ENCODE assay signal across 24 cellular contexts in the genomic region with DNA sequence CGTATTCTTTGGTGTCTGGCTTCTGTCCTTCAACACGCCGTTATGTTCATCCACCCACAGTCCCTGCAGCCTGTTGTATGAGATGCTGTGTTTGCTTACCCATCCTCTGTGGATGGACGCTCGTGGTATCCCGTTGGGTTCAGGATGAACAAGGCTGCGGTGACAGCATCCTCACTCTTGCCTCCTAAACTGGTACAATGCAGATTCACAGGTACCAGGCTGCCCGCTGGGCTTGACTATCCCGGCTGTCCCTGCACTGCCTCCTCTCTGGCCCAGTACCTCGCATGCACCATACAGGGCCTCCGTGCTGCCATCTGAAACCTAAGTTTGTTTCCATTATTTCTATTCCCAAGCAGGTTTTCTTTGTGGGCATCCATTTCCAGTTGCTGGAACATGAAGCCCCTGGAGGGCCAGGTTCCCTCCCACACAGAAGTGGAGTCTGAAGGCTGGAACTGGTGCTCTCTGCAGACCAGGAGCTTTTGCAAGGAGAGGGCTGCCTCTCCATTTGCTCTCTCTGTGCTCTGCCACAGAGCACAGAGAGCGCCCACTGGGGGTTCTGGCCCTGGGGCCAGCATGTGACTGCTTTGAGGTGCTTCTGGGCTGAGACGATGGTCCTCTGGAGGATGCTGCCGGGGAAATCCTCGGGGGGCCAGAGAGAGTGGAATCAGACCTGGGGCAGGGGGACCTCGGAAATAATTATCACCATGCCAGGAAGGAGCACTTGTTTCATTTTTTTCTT.
DNase-seq lines count a peak whose midpoint lies in the region; ATAC-seq and TF ChIP-seq lines count a peak whose summit lies in the region.
"Had no signal": no experiment of that assay in that cellular context is flagged by ENCODE, and none has a peak within 500 bp of the region (broad histone marks: within the 10 kb centered on the region; RNA-seq: fewer than 3 reads in every experiment).

No MANE protein-coding gene starts in this region.

- ATAC-seq in GM23338, result peak; percentile 14; the same call in 2 of the 3 replicates
- ATAC-seq: heart left ventricle, sciatic nerve had no signal

- H3K27ac ChIP-seq in GM23338 (ENCODE audit: low read depth) (no peak overlapping the region), Peyer's patch (no peak overlapping the region), spleen (no peak overlapping the region), WERI-Rb-1 (no peak overlapping the region)
- H3K27ac ChIP-seq: BLaER1 treated with 17β-estradiol and CSF1 and Interleukin-3, amounts not matched to agents 10 nM and 100 nM; heart left ventricle; tibial nerve had no signal

- H3K4me1 Mint-ChIP-seq in GM23338 (peaks cover 15% of the 10 kb centered on the region), glutamatergic neuron (ENCODE audit: low read depth, unreplicated experiment) (peaks cover 71% of the 10 kb centered on the region)
- H3K4me1 Mint-ChIP-seq: activated CD4-positive, alpha-beta memory T cell treated with anti-CD3 and anti-CD28 coated beads, Interleukin-2, amount 10 ng/mL, durations not matched to agents 7 days and 5 days had no signal

- H3K9me2 ChIP-seq in GM23338 (ENCODE audit: insufficient read depth), result no peaks in the 10 kb centered on the region

- no peaks in the 10 kb centered on the region for H3K9me3 Mint-ChIP-seq in GM23338
- peaks cover 12% of the 10 kb centered on the region for H3K9me3 Mint-ChIP-seq in glutamatergic neuron (ENCODE audit: unreplicated experiment)
- H3K9me3 Mint-ChIP-seq: activated CD4-positive, alpha-beta memory T cell treated with anti-CD3 and anti-CD28 coated beads, Interleukin-2, amount 10 ng/mL, durations not matched to agents 7 days and 5 days; activated T-cell treated with anti-CD3 and anti-CD28 coated beads, Interleukin-2, amount 50 U/mL, for 24 hours; stimulated activated naive CD8-positive, alpha-beta T cell treated with anti-CD3 and anti-CD28 coated beads, Interleukin-15, Interleukin-2, amounts not matched to agents 100 ng/mL and 50 ng/mL, for 24 hours had no signal

- H3K9me3 ChIP-seq in Peyer's patch, result no peaks in the 10 kb centered on the region
- H3K9me3 ChIP-seq in spleen, result no peaks in the 10 kb centered on the region
- H3K9me3 ChIP-seq in WERI-Rb-1 (ENCODE audit: severe bottlenecking), result no peaks in the 10 kb centered on the region
- H3K9me3 ChIP-seq: BLaER1 treated with 17β-estradiol and CSF1 and Interleukin-3, amounts not matched to agents 10 nM and 100 nM; heart left ventricle; tibial nerve had no signal

- no peak overlapping the region for H2AFZ ChIP-seq in GM23338

- TF ChIP-seq CTCF in GM23338 (conservative IDR thresholded peaks at IDR 0.05; ENCODE audit: low read depth in 2 of 2), result 0 out of 4 replicates have a peak, but pooled peaks of 1 of the 2 experiments have one; percentile 5
- no peak for TF ChIP-seq CTCF in Peyer's patch (IDR thresholded peaks at IDR 0.05)
- TF ChIP-seq CTCF in glutamatergic neuron (IDR thresholded peaks at IDR 0.05; ENCODE audit: partially characterized antibody, unreplicated experiment), result no peak
- no peak for TF ChIP-seq CTCF in spleen (IDR thresholded peaks at IDR 0.05 in 8 of 11, conservative IDR thresholded peaks at IDR 0.05 in 3 of 11)
- no peak for TF ChIP-seq CTCF in WERI-Rb-1 (IDR thresholded peaks at IDR 0.05; ENCODE audit: low read depth, low read length)

- no peak overlapping the region for H3K4me2 ChIP-seq in GM23338
- H3K4me2 ChIP-seq: BLaER1 treated with 17β-estradiol and CSF1 and Interleukin-3, amounts not matched to agents 10 nM and 100 nM had no signal

- H4K20me1 ChIP-seq in GM23338 (replicated peaks; ENCODE audit: insufficient read depth), result no peaks in the 10 kb centered on the region

- no peaks in the 10 kb centered on the region for H3F3A ChIP-seq in GM23338 (replicated peaks; ENCODE audit: low read depth)

- TF ChIP-seq POLR2A in Peyer's patch (IDR thresholded peaks at IDR 0.05) (no peak), spleen (IDR thresholded peaks at IDR 0.05) (no peak)

- peaks cover 13% of the 10 kb centered on the region for H3K27me3 Mint-ChIP-seq in GM23338 (ENCODE audit: insufficient read depth, low read depth, poor library complexity)
- peaks cover 14% of the 10 kb centered on the region for H3K27me3 Mint-ChIP-seq in glutamatergic neuron (ENCODE audit: unreplicated experiment)
- H3K27me3 Mint-ChIP-seq: activated CD4-positive, alpha-beta memory T cell treated with anti-CD3 and anti-CD28 coated beads, Interleukin-2, amount 10 ng/mL, durations not matched to agents 7 days and 5 days; activated T-cell treated with anti-CD3 and anti-CD28 coated beads, Interleukin-2, amount 50 U/mL, for 24 hours; stimulated activated naive CD8-positive, alpha-beta T cell treated with anti-CD3 and anti-CD28 coated beads, Interleukin-15, Interleukin-2, amounts not matched to agents 100 ng/mL and 50 ng/mL, for 24 hours had no signal

- DNase-seq in GM23338 (ENCODE audit: low spot score) (no peak), Peyer's patch (peak in 2 of 3 donors; percentile 1 to 25), glutamatergic neuron (no peak), spleen (peak; percentile 47), WERI-Rb-1 (no peak), Ammon's horn (ENCODE audit: low spot score) (no peak)
- DNase-seq in activated T-cell treated with anti-CD3 and anti-CD28 coated beads, Interleukin-2, amount 50 U/mL, for 1 hour, result no peak
- DNase-seq: activated CD4-positive, alpha-beta memory T cell treated with anti-CD3 and anti-CD28 coated beads, Interleukin-2, amount 10 ng/mL, durations not matched to agents 7 days and 5 days; activated CD4-positive, CD25-positive, alpha-beta regulatory T cell treated with anti-CD3 and anti-CD28 coated beads, Interleukin-2, amount 50 U/mL, for 72 hours; activated T-cell treated with anti-CD3 and anti-CD28 coated beads, Interleukin-2, amount 50 U/mL, for 24 hours; DMS53; effector CD8-positive, alpha-beta T cell; erythroblast; GDM1; NCI-H2227 treated with DMSO at 0.1 percent for 48 hours; NCI-H69; stimulated activated CD4-positive, alpha-beta T cell treated with anti-CD3 and anti-CD28 coated beads, Interleukin-15, amount 100 ng/mL, for 24 hours; T-helper 1 cell had no signal

- 87 to 93% (median 91%) methylated on average over 16 of the region's 16 CpGs for WGBS in spleen, 5 donors

- H3K79me2 ChIP-seq in GM23338 (replicated peaks; ENCODE audit: insufficient read depth), result no peaks in the 10 kb centered on the region

- peaks cover 11% of the 10 kb centered on the region for H3K4me1 ChIP-seq in GM23338 (ENCODE audit: insufficient read depth)
- no peaks in the 10 kb centered on the region for H3K4me1 ChIP-seq in Peyer's patch
- no peaks in the 10 kb centered on the region for H3K4me1 ChIP-seq in spleen
- H3K4me1 ChIP-seq: BLaER1 treated with 17β-estradiol and CSF1 and Interleukin-3, amounts not matched to agents 10 nM and 100 nM; heart left ventricle had no signal

- no peaks in the 10 kb centered on the region for H3K36me3 ChIP-seq in GM23338 (ENCODE audit: insufficient read depth)
- no peaks in the 10 kb centered on the region for H3K36me3 ChIP-seq in Peyer's patch
- peaks cover 0 to 40% (median 0%) of the 10 kb centered on the region in 6 donors for H3K36me3 ChIP-seq in spleen
- no peaks in the 10 kb centered on the region for H3K36me3 ChIP-seq in WERI-Rb-1
- H3K36me3 ChIP-seq: heart left ventricle had no signal

- H3K4me3 ChIP-seq in GM23338 (no peak overlapping the region), Peyer's patch (no peak overlapping the region), spleen (no peak overlapping the region), WERI-Rb-1 (ENCODE audit: low read depth, low read length) (no peak overlapping the region)
- H3K4me3 ChIP-seq: BLaER1 treated with 17β-estradiol and CSF1 and Interleukin-3, amounts not matched to agents 10 nM and 100 nM; heart left ventricle; lung; tibial nerve had no signal

- H3K4me3 Mint-ChIP-seq in GM23338 (no peak overlapping the region), glutamatergic neuron (ENCODE audit: unreplicated experiment) (no peak overlapping the region)
- H3K4me3 Mint-ChIP-seq: activated CD4-positive, alpha-beta memory T cell treated with anti-CD3 and anti-CD28 coated beads, Interleukin-2, amount 10 ng/mL, durations not matched to agents 7 days and 5 days; activated T-cell treated with anti-CD3 and anti-CD28 coated beads, Interleukin-2, amount 50 U/mL, for 24 hours; stimulated activated naive CD8-positive, alpha-beta T cell treated with anti-CD3 and anti-CD28 coated beads, Interleukin-15, Interleukin-2, amounts not matched to agents 100 ng/mL and 50 ng/mL, for 24 hours had no signal

- H3K36me3 Mint-ChIP-seq in GM23338 (ENCODE audit: low read depth), result no peaks in the 10 kb centered on the region
- H3K36me3 Mint-ChIP-seq in glutamatergic neuron (ENCODE audit: unreplicated experiment), result no peaks in the 10 kb centered on the region

- intact Hi-C loops in spleen (cut with DNase I; ENCODE audit: low total_unique reads), result no loop called here

- H3K27ac Mint-ChIP-seq in GM23338 (no peak overlapping the region), glutamatergic neuron (ENCODE audit: unreplicated experiment) (peak overlapping the region; percentile 57)
- H3K27ac Mint-ChIP-seq: activated CD4-positive, alpha-beta memory T cell treated with anti-CD3 and anti-CD28 coated beads, Interleukin-2, amount 10 ng/mL, durations not matched to agents 7 days and 5 days; stimulated activated naive CD8-positive, alpha-beta T cell treated with anti-CD3 and anti-CD28 coated beads, Interleukin-15, Interleukin-2, amounts not matched to agents 100 ng/mL and 50 ng/mL, for 24 hours had no signal

- H3K27me3 ChIP-seq in GM23338 (ENCODE audit: insufficient read depth), result no peaks in the 10 kb centered on the region
- no peaks in the 10 kb centered on the region for H3K27me3 ChIP-seq in Peyer's patch
- H3K27me3 ChIP-seq in spleen (replicated peaks in 1 of 7), result no peaks in the 10 kb centered on the region
- H3K27me3 ChIP-seq in WERI-Rb-1 (ENCODE audit: insufficient read depth, low read depth, severe bottlenecking), result no peaks in the 10 kb centered on the region
- H3K27me3 ChIP-seq: BLaER1 treated with 17β-estradiol and CSF1 and Interleukin-3, amounts not matched to agents 10 nM and 100 nM; heart left ventricle; tibial nerve had no signal

TF ChIP-seq in GM23338, 12 proteins besides CTCF, POLR2A, EP300 and RAD21 (continues in another document):
- TF ChIP-seq NANOG (IDR thresholded peaks at IDR 0.05; ENCODE audit: borderline replicate concordance), result no peak
- TF ChIP-seq JUNB (IDR thresholded peaks at IDR 0.05; ENCODE audit: unreplicated experiment), result no peak
- TF ChIP-seq, protein P1, sequence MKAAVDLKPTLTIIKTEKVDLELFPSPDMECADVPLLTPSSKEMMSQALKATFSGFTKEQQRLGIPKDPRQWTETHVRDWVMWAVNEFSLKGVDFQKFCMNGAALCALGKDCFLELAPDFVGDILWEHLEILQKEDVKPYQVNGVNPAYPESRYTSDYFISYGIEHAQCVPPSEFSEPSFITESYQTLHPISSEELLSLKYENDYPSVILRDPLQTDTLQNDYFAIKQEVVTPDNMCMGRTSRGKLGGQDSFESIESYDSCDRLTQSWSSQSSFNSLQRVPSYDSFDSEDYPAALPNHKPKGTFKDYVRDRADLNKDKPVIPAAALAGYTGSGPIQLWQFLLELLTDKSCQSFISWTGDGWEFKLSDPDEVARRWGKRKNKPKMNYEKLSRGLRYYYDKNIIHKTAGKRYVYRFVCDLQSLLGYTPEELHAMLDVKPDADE (IDR thresholded peaks at IDR 0.05), result no peak
- no peak for TF ChIP-seq EZH2phosphoT487 (IDR thresholded peaks at IDR 0.05; ENCODE audit: unreplicated experiment)
- TF ChIP-seq EZH2 (IDR thresholded peaks at IDR 0.05; ENCODE audit: low read depth, unreplicated experiment), result no peak

Comparison
In these comparisons a context has a peak if more than half of its experiments do, and no peak if none do; other contexts are left out.
1. DNase-seq: peak in Peyer's patch (2 of 3) and spleen (single experiment); none in GM23338 (single experiment), glutamatergic neuron (single experiment), WERI-Rb-1 (single experiment), activated T-cell treated with anti-CD3 and anti-CD28 coated beads, Interleukin-2, amount 50 U/mL, for 1 hour (single experiment) and Ammon's horn (single experiment).